ENCODE assay signal across 30 cellular contexts in genomic region chr13:38538412-38538811, GRCh38.
DNase-seq lines count a peak whose midpoint lies in the region; ATAC-seq and TF ChIP-seq lines count a peak whose summit lies in the region.
"Had no signal": no experiment of that assay in that cellular context is flagged by ENCODE, and none has a peak within 500 bp of the region (broad histone marks: within the 10 kb centered on the region; RNA-seq: fewer than 3 reads in every experiment).

No MANE protein-coding gene starts in this region.

- no peaks in the 10 kb centered on the region for H3K9me2 ChIP-seq in OCI-LY7 (ENCODE audit: insufficient read depth, low read length)

- H4K20me1 ChIP-seq in OCI-LY7 (ENCODE audit: insufficient read depth, low read length) = no peaks in the 10 kb centered on the region

- no peak overlapping the region for H3K27ac ChIP-seq in OCI-LY7 (ENCODE audit: low read depth, low read length, poor library complexity, severe bottlenecking)
- H3K27ac ChIP-seq: ascending aorta, cardiac muscle cell, gastroesophageal sphincter, parathyroid adenoma, SJSA1, testis, VCaP had no signal

- H3K9me3 ChIP-seq in OCI-LY7 (ENCODE audit: low read length) = no peaks in the 10 kb centered on the region
- H3K9me3 ChIP-seq: ascending aorta, gastroesophageal sphincter, SJSA1, testis had no signal

- no peaks in the 10 kb centered on the region for H3K79me2 ChIP-seq in OCI-LY7 (ENCODE audit: insufficient read depth, low read depth, low read length)
- H3K79me2 ChIP-seq: parathyroid adenoma had no signal

- H3K4me3 ChIP-seq in OCI-LY7 (ENCODE audit: low read depth, low read length, poor library complexity, severe bottlenecking) = no peak overlapping the region
- H3K4me3 ChIP-seq: ascending aorta, cardiac muscle cell, gastroesophageal sphincter, SJSA1, testis had no signal

- no peak overlapping the region for H3K27ac Mint-ChIP-seq in nephron progenitor cell
- no peak overlapping the region for H3K27ac Mint-ChIP-seq in stimulated activated effector memory CD8-positive, alpha-beta T cell treated with anti-CD3 and anti-CD28 coated beads, Interleukin-12 subunit alpha, Interleukin-12 subunit beta, amount 100 ng/mL, for 72 hours
- H3K27ac Mint-ChIP-seq: activated naive CD8-positive, alpha-beta T cell; nephron had no signal

- H3K36me3 ChIP-seq in OCI-LY7 (ENCODE audit: insufficient read depth, low read length) = no peaks in the 10 kb centered on the region
- H3K36me3 ChIP-seq: ascending aorta, cardiac muscle cell, gastroesophageal sphincter, SJSA1 had no signal

- no peaks in the 10 kb centered on the region for H3K9me3 Mint-ChIP-seq in nephron progenitor cell
- H3K9me3 Mint-ChIP-seq in stimulated activated effector memory CD8-positive, alpha-beta T cell treated with anti-CD3 and anti-CD28 coated beads, Interleukin-12 subunit alpha, Interleukin-12 subunit beta, amount 100 ng/mL, for 72 hours = no peaks in the 10 kb centered on the region
- H3K9me3 Mint-ChIP-seq: nephron had no signal

- no peaks in the 10 kb centered on the region for H3K36me3 Mint-ChIP-seq in nephron progenitor cell (ENCODE audit: low read depth)
- H3K36me3 Mint-ChIP-seq in stimulated activated effector memory CD8-positive, alpha-beta T cell treated with anti-CD3 and anti-CD28 coated beads, Interleukin-12 subunit alpha, Interleukin-12 subunit beta, amount 100 ng/mL, for 72 hours = no peaks in the 10 kb centered on the region
- H3K36me3 Mint-ChIP-seq: activated naive CD8-positive, alpha-beta T cell had no signal

- intact Hi-C loops in OCI-LY7 (cut with micrococcal nuclease; ENCODE audit: unreplicated experiment) = no loop called here

- TF ChIP-seq CTCF in OCI-LY7 (conservative IDR thresholded peaks at IDR 0.05; ENCODE audit: low read length) = no peak
- no peak for TF ChIP-seq CTCF in nephron progenitor cell (IDR thresholded peaks at IDR 0.05)

- CTCF ChIA-PET in OCI-LY7 (lab: Charles Lee; ENCODE audit: unreplicated experiment) = no interaction called here

- H2AFZ ChIP-seq in OCI-LY7 (ENCODE audit: low read length) = no peak overlapping the region
- H2AFZ ChIP-seq: parathyroid adenoma had no signal

- H3K4me3 Mint-ChIP-seq in nephron progenitor cell = no peak overlapping the region
- H3K4me3 Mint-ChIP-seq in stimulated activated effector memory CD8-positive, alpha-beta T cell treated with anti-CD3 and anti-CD28 coated beads, Interleukin-12 subunit alpha, Interleukin-12 subunit beta, amount 100 ng/mL, for 72 hours = no peak overlapping the region
- H3K4me3 Mint-ChIP-seq: activated naive CD8-positive, alpha-beta T cell; nephron had no signal

- no TSS peak for BruUV-seq in OCI-LY7 (replicated peaks; lab: Mats Ljungman, UMichigan)

- H3K4me2 ChIP-seq in OCI-LY7 (ENCODE audit: low read length) = no peak overlapping the region

- H3K27me3 Mint-ChIP-seq in nephron progenitor cell (ENCODE audit: low read depth, poor library complexity) = no peaks in the 10 kb centered on the region
- H3K27me3 Mint-ChIP-seq: activated naive CD8-positive, alpha-beta T cell had no signal

- ATAC-seq in GM18498 (IDR thresholded peaks at IDR 0.05; ENCODE audit: unreplicated experiment) (no peak), HG02571 (IDR thresholded peaks at IDR 0.05; ENCODE audit: unreplicated experiment) (no peak)
- no peak for ATAC-seq in stimulated activated effector memory CD8-positive, alpha-beta T cell treated with anti-CD3 and anti-CD28 coated beads, Interleukin-12 subunit alpha, Interleukin-12 subunit beta, amount 100 ng/mL, for 72 hours
- ATAC-seq: gastroesophageal sphincter; stimulated activated naive CD8-positive, alpha-beta T cell treated with anti-CD3 and anti-CD28 coated beads, Interleukin-15, Interleukin-2, amounts not matched to agents 100 U/mL and 50 U/mL, for 24 hours had no signal

- H3K4me1 Mint-ChIP-seq in nephron progenitor cell = no peaks in the 10 kb centered on the region
- H3K4me1 Mint-ChIP-seq in stimulated activated effector memory CD8-positive, alpha-beta T cell treated with anti-CD3 and anti-CD28 coated beads, Interleukin-12 subunit alpha, Interleukin-12 subunit beta, amount 100 ng/mL, for 72 hours = no peaks in the 10 kb centered on the region
- H3K4me1 Mint-ChIP-seq: nephron had no signal

- H3K4me1 ChIP-seq in OCI-LY7 (ENCODE audit: insufficient read depth, low read length, poor library complexity, severe bottlenecking) = no peaks in the 10 kb centered on the region
- H3K4me1 ChIP-seq: ascending aorta, parathyroid adenoma, SJSA1, testis had no signal

- peak; percentile 11 to 60 (median 57) for DNase-seq in NCI-H1417 (lab: John Stamatoyannopoulos, UW)
- DNase-seq in NCI-H1417 treated with DMSO at 0.1 percent for 48 hours (lab: John Stamatoyannopoulos, UW) = no peak
- DNase-seq in NCI-H146 (lab: John Stamatoyannopoulos, UW) = peak; percentile 87
- DNase-seq in OCI-LY7 (ENCODE audit: low spot score) = peak; percentile 1
- DNase-seq in nephron progenitor cell = peak; percentile 2
- DNase-seq in stimulated activated effector memory CD8-positive, alpha-beta T cell treated with anti-CD3 and anti-CD28 coated beads, Interleukin-12 subunit alpha, Interleukin-12 subunit beta, amount 100 ng/mL, for 72 hours (ENCODE audit: low spot score in 2 of 2) = no peak
- DNase-seq: 8988T; activated CD4-positive, alpha-beta T cell treated with anti-CD3 and anti-CD28 coated beads for 48 hours; activated effector memory CD4-positive, alpha-beta T cell treated with Interleukin-2 at 50 U/mL for 16 hours; activated T-cell treated with anti-CD3 and anti-CD28 coated beads for 4 hours; C1 segment of cervical spinal cord; DMS79; effector CD4-positive, alpha-beta T cell; NCI-H1436; NCI-H2171 treated with DMSO at 0.1 percent for 48 hours; NCI-H526 treated with DMSO at 0.1 percent for 48 hours; small intestine; stimulated activated naive CD8-positive, alpha-beta T cell treated with anti-CD3 and anti-CD28 coated beads, Interleukin-15, Interleukin-2, amounts not matched to agents 100 U/mL and 50 U/mL, for 24 hours; T1000; testis had no signal

- POLR2A ChIA-PET in OCI-LY7 (lab: Charles Lee) = interaction anchor here (0.6 kb wide), 1 partner anchor 109 kb away, joined by 4 read pairs; no protein-coding TSS in a partner anchor

Comparison
In these comparisons a context has a peak if more than half of its experiments do, and no peak if none do; other contexts are left out.
1. DNase-seq: peak in NCI-H1417 (3 of 3), NCI-H146 (single experiment), OCI-LY7 (single experiment) and nephron progenitor cell (single experiment); none in NCI-H1417 treated with DMSO at 0.1 percent for 48 hours (single experiment) and stimulated activated effector memory CD8-positive, alpha-beta T cell treated with anti-CD3 and anti-CD28 coated beads, Interleukin-12 subunit alpha, Interleukin-12 subunit beta, amount 100 ng/mL, for 72 hours (0 of 2).